In the genomic region with DNA sequence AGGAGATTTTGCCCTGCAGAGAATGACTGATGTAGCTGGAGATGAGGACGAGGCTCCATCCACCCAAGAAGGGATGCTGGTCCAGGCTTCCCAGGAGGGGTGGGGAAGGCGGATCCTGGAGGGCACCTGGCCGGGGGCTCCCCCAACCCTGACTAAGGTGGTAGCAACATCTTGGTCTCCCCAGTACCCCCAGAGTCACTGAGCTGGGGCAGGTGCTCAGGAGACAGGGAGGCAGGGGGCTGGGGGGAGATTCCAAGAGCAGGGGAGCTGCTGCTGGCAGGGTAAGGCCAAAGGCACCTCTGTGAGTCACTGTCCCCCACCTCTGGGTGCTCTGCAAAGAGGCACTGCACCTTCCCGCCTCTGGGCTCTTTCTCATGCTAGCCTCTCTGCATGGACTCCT, we compare ENCODE assay signal across 32 cellular contexts. TPM values are rescaled to one million over a fixed set of nuclear protein-coding genes. Genes with fewer than 3 reads are reported as not detected.
"Had no signal": no experiment of that assay in that cellular context is flagged by ENCODE, and none has a peak within 500 bp of the region (broad histone marks: within the 10 kb centered on the region; RNA-seq: fewer than 3 reads in every experiment).

No MANE protein-coding gene starts in this region.

- FAIRE-seq: endometrium, endothelial cell of umbilical vein had no signal

- H3K27ac ChIP-seq: adrenal gland, body of pancreas, colonic mucosa, epithelial cell of prostate, esophagus squamous epithelium, gastroesophageal sphincter had no signal

- H3K4me1 ChIP-seq: adrenal gland, body of pancreas, colonic mucosa, gastroesophageal sphincter had no signal

- H3K36me3 ChIP-seq: adrenal gland, colonic mucosa, esophagus squamous epithelium, gastroesophageal sphincter had no signal

- DNase-seq: activated CD4-positive, alpha-beta memory T cell treated with anti-CD3 and anti-CD28 coated beads for 36 hours; activated CD4-positive, alpha-beta T cell treated with anti-CD3 and anti-CD28 coated beads for 36 hours; activated CD4-positive, alpha-beta T cell treated with anti-CD3 and anti-CD28 coated beads, Interleukin-2, amount 10 ng/mL, durations not matched to agents 24 days and 14 days; activated CD4-positive, CD25-positive, alpha-beta regulatory T cell; activated CD4-positive, CD25-positive, alpha-beta regulatory T cell treated with anti-CD3 and anti-CD28 coated beads, Interleukin-2, amount 50 U/mL, for 72 hours; activated CD8-positive, alpha-beta memory T cell treated with anti-CD3 and anti-CD28 coated beads, Interleukin-2, amount 10 ng/mL, durations not matched to agents 7 days and 5 days; activated CD8-positive, alpha-beta memory T cell treated with anti-CD3 and anti-CD28 coated beads, Interleukin-2, amount 50 U/mL, for 4 hours; activated CD8-positive, alpha-beta T cell treated with anti-CD3 and anti-CD28 coated beads, Interleukin-2, amount 10 ng/mL, durations not matched to agents 7 days and 5 days; activated effector memory CD4-positive, alpha-beta T cell treated with anti-CD3 and anti-CD28 coated beads, Interleukin-2, amount 50 U/mL, for 16 hours; activated naive CD4-positive, alpha-beta T cell treated with anti-CD3 and anti-CD28 coated beads for 36 hours; activated naive CD8-positive, alpha-beta T cell treated with anti-CD3 and anti-CD28 coated beads for 36 hours; activated naive CD8-positive, alpha-beta T cell treated with anti-CD3 and anti-CD28 coated beads, Interleukin-2, amount 50 U/mL, for 24 hours; activated T-cell treated with anti-CD3 and anti-CD28 coated beads, Interleukin-2, amount 50 U/mL, for 1 hour; activated T-cell treated with anti-CD3 and anti-CD28 coated beads, Interleukin-2, amount 50 U/mL, for 48 hours; adrenal gland; amygdala; aorta; body of pancreas; central memory CD4-positive, alpha-beta T cell; cerebellar nuclear complex; colonic mucosa; effector CD8-positive, alpha-beta T cell; esophagus squamous epithelium; foreskin melanocyte; T-helper 1 cell; T-helper 17 cell; T1000 had no signal

- H3K9me3 ChIP-seq: adrenal gland, body of pancreas, colonic mucosa, esophagus squamous epithelium, gastroesophageal sphincter had no signal

- H3K4me3 ChIP-seq: adrenal gland, body of pancreas, colonic mucosa, esophagus squamous epithelium, gastroesophageal sphincter had no signal

- H3K27me3 ChIP-seq: adrenal gland, body of pancreas, colonic mucosa had no signal

RNA-seq across cellular contexts. Expression of a gene that starts 24.0 kb away (rescaled TPM):
- total RNA-seq: body of pancreas had no signal

RNA-seq across cellular contexts. Expression of a gene that starts 48.6 kb away (rescaled TPM):
- total RNA-seq: activated CD8-positive, alpha-beta memory T cell treated with anti-CD3 and anti-CD28 coated beads, Interleukin-2, amount 10 ng/mL, durations not matched to agents 7 days and 5 days; activated CD8-positive, alpha-beta T cell treated with anti-CD3 and anti-CD28 coated beads, Interleukin-2, amount 10 ng/mL, durations not matched to agents 7 days and 5 days; activated naive CD8-positive, alpha-beta T cell treated with anti-CD3 and anti-CD28 coated beads for 36 hours; endothelial cell of umbilical vein; fibroblast of villous mesenchyme had no signal
